13 cellular contexts compared by ENCODE assay signal in genomic region chr1:146007785-146008133, GRCh38. TPM values are rescaled to one million over a fixed set of nuclear protein-coding genes. Genes with fewer than 3 reads are reported as not detected.
DNase-seq lines count a peak whose midpoint lies in the region; TF ChIP-seq lines count a peak whose summit lies in the region.
"Had no signal": no experiment of that assay in that cellular context is flagged by ENCODE, and none has a peak within 500 bp of the region (broad histone marks: within the 10 kb centered on the region; RNA-seq: fewer than 3 reads in every experiment).

No MANE protein-coding gene starts in this region.

- H4K91ac ChIP-seq in mesenchymal stem cell (ENCODE audit: low read length): no peak overlapping the region

- H3K4me1 ChIP-seq in Peyer's patch: peaks cover 0 to 12% (median 10%) of the 10 kb centered on the region in 4 donors
- no peaks in the 10 kb centered on the region for H3K4me1 ChIP-seq in mesenchymal stem cell (ENCODE audit: control insufficient read depth, insufficient read depth, low read depth, low read length)
- no peaks in the 10 kb centered on the region for H3K4me1 ChIP-seq in testis
- peaks cover 4% of the 10 kb centered on the region for H3K4me1 ChIP-seq in BE2C

- H2BK5ac ChIP-seq in mesenchymal stem cell (ENCODE audit: low read depth, low read length, poor library complexity, severe bottlenecking): no peak overlapping the region

- no peaks in the 10 kb centered on the region for H3K27me3 ChIP-seq in Peyer's patch
- no peaks in the 10 kb centered on the region for H3K27me3 ChIP-seq in mesenchymal stem cell (ENCODE audit: control insufficient read depth in 1 of 2, insufficient read depth in 1 of 2, low read length in 2 of 2)
- H3K27me3 ChIP-seq in testis: no peaks in the 10 kb centered on the region
- no peaks in the 10 kb centered on the region for H3K27me3 ChIP-seq in BE2C
- H3K27me3 ChIP-seq: colonic mucosa, ovary had no signal

- TF ChIP-seq CTCF in Peyer's patch (IDR thresholded peaks at IDR 0.05): no peak
- TF ChIP-seq CTCF in testis (IDR thresholded peaks at IDR 0.05): no peak
- no peak for TF ChIP-seq CTCF in BE2C (IDR thresholded peaks at IDR 0.05; ENCODE audit: low read depth, low read length)

- TF ChIP-seq POLR2A in Peyer's patch (IDR thresholded peaks at IDR 0.05) (no peak), testis (IDR thresholded peaks at IDR 0.05) (no peak)

- no peak overlapping the region for H2AFZ ChIP-seq in mesenchymal stem cell (ENCODE audit: low read depth, low read length)

- H3K36me3 ChIP-seq in Peyer's patch: no peaks in the 10 kb centered on the region
- H3K36me3 ChIP-seq in mesenchymal stem cell (ENCODE audit: control insufficient read depth in 1 of 2, insufficient read depth in 2 of 2, low read depth in 1 of 2, low read length in 2 of 2): no peaks in the 10 kb centered on the region
- H3K36me3 ChIP-seq in testis (ENCODE audit: low read depth, missing control alignments): no peaks in the 10 kb centered on the region
- H3K36me3 ChIP-seq in BE2C: no peaks in the 10 kb centered on the region
- H3K36me3 ChIP-seq: colonic mucosa, ovary had no signal

- WGBS in mesenchymal stem cell: 84% methylated on average over 8 of the region's 8 CpGs
- WGBS in testis, 2 donors: 80 to 86% methylated on average over 8 of the region's 8 CpGs

- H3K9me3 ChIP-seq in Peyer's patch (no peaks in the 10 kb centered on the region), mesenchymal stem cell (ENCODE audit: control insufficient read depth, low read length) (no peaks in the 10 kb centered on the region), testis (no peaks in the 10 kb centered on the region), BE2C (no peaks in the 10 kb centered on the region)
- H3K9me3 ChIP-seq: colonic mucosa, ovary had no signal

- H3K23ac ChIP-seq in mesenchymal stem cell (ENCODE audit: low read length in 2 of 2): no peak overlapping the region

- no peak overlapping the region for H3K4me2 ChIP-seq in mesenchymal stem cell (ENCODE audit: low read length, poor library complexity, severe bottlenecking)

- H3K4me3 ChIP-seq in Peyer's patch (no peak overlapping the region), mesenchymal stem cell (ENCODE audit: insufficient read depth in 1 of 2, low read depth in 1 of 2, low read length in 2 of 2) (no peak overlapping the region), testis (no peak overlapping the region), BE2C (ENCODE audit: low read depth, low read length) (no peak overlapping the region)
- H3K4me3 ChIP-seq: colonic mucosa, GM12878, ovary had no signal

- H2AK5ac ChIP-seq in mesenchymal stem cell (ENCODE audit: low read length, severe bottlenecking): peak overlapping the region; percentile 31

- peak overlapping the region; percentile 76 for H3K9ac ChIP-seq in mesenchymal stem cell (ENCODE audit: low read length)

- no peak overlapping the region for H4K8ac ChIP-seq in mesenchymal stem cell (ENCODE audit: low read length)

- DNase-seq in Peyer's patch (no peak), caudate nucleus (lab: John Stamatoyannopoulos, UW) (no peak), mesenchymal stem cell (no peak), testis (no peak), BE2C (no peak), amygdala (lab: John Stamatoyannopoulos, UW) (no peak), NCI-H2029 (lab: John Stamatoyannopoulos, UW) (no peak)

- H2BK120ac ChIP-seq in mesenchymal stem cell (ENCODE audit: low read depth, low read length): no peak overlapping the region

- no peak overlapping the region for H3K14ac ChIP-seq in mesenchymal stem cell (ENCODE audit: low read length in 2 of 2)

- H2BK15ac ChIP-seq in mesenchymal stem cell (ENCODE audit: low read depth, poor library complexity, severe bottlenecking): no peak overlapping the region

- no peak overlapping the region for H2BK12ac ChIP-seq in mesenchymal stem cell (ENCODE audit: low read length in 2 of 2)

- H3K27ac ChIP-seq in Peyer's patch: peak overlapping the region; percentile 55 to 94 (median 81)
- H3K27ac ChIP-seq in caudate nucleus (ENCODE audit: low read depth, low read length): peak overlapping the region; percentile 36
- H3K27ac ChIP-seq in mesenchymal stem cell (ENCODE audit: low read length, poor library complexity, severe bottlenecking): no peak overlapping the region
- peak overlapping the region; percentile 87 to 91 for H3K27ac ChIP-seq in testis
- H3K27ac ChIP-seq: SK-N-MC had no signal

- intact Hi-C loops in testis (cut with DNase I; ENCODE audit: low total_unique reads): no loop called here

- no peak overlapping the region for H3K4ac ChIP-seq in mesenchymal stem cell (ENCODE audit: low read depth in 1 of 2, low read length in 2 of 2)

- no peak overlapping the region for H3K18ac ChIP-seq in mesenchymal stem cell (ENCODE audit: low read depth in 1 of 2, low read length in 2 of 2)

- no peaks in the 10 kb centered on the region for H3K79me1 ChIP-seq in mesenchymal stem cell (replicated peaks; ENCODE audit: low read length, poor library complexity, severe bottlenecking)

RNA-seq across cellular contexts. Expression of gene TXNIP, which starts 11.4 kb away (rescaled TPM):
- 1,000 to 10,000 TPM in 2 of 4 donors, 100 to 1,000 TPM in 2; 313 to 1,366 (median 694) TPM for total RNA-seq in Peyer's patch
- 161 TPM for polyA plus RNA-seq in mesenchymal stem cell (2013, experiment 1 of 2)
- polyA plus RNA-seq in mesenchymal stem cell (2013, experiment 2 of 2): 167 TPM
- total RNA-seq in testis: 100 to 1,000 TPM; 268 to 328 TPM
- 274 TPM for polyA plus RNA-seq in testis (ENCODE audit: insufficient read depth, low read depth, low replicate concordance)
- 13.2 TPM for polyA plus RNA-seq in BE2C (2012; ENCODE audit: insufficient read depth, insufficient read length, low read depth)

RNA-seq across cellular contexts. Expression of gene HJV, which starts 13.8 kb away (rescaled TPM):
- total RNA-seq in Peyer's patch (not detected), testis (under 1 TPM in 1 of 2 donors, not detected in 1; 0.43 TPM)
- not detected for polyA plus RNA-seq in mesenchymal stem cell (2013, experiment 1 of 2)
- polyA plus RNA-seq in mesenchymal stem cell (2013, experiment 2 of 2): not detected
- polyA plus RNA-seq in testis (ENCODE audit: insufficient read depth, low read depth, low replicate concordance): 7.7 TPM
- not detected for polyA plus RNA-seq in BE2C (2012; ENCODE audit: insufficient read depth, insufficient read length, low read depth)
- total RNA-seq: colonic mucosa, GM12878, mesothelial cell of epicardium, ovary had no signal
- polyA plus RNA-seq: esophagus, GM12878, ovary had no signal

RNA-seq across cellular contexts. Expression of gene POLR3GL, which starts 43.3 kb away (rescaled TPM):
- total RNA-seq in Peyer's patch (10 to 100 TPM in 3 of 4 donors, 1 to 10 TPM in 1; 8.7 to 25.6 (median 12.5) TPM), testis (10 to 100 TPM; 20.9 to 23.5 TPM)
- polyA plus RNA-seq in mesenchymal stem cell (2013, experiment 1 of 2): 31.1 TPM
- polyA plus RNA-seq in mesenchymal stem cell (2013, experiment 2 of 2): 32.3 TPM
- polyA plus RNA-seq in testis (ENCODE audit: insufficient read depth, low read depth, low replicate concordance): 37.9 TPM
- polyA plus RNA-seq in BE2C (2012; ENCODE audit: insufficient read depth, insufficient read length, low read depth): 16.8 TPM

RNA-seq across cellular contexts. Expression of gene ANKRD34A, which starts 43.4 kb away (rescaled TPM):
- total RNA-seq in Peyer's patch: 1 to 10 TPM in 1 of 4 donors, under 1 TPM in 1, not detected in 2; 0.54 to 3.7 TPM
- 4.4 TPM for polyA plus RNA-seq in mesenchymal stem cell (2013, experiment 1 of 2)
- polyA plus RNA-seq in mesenchymal stem cell (2013, experiment 2 of 2): 4.4 TPM
- under 1 TPM; 0.31 to 0.43 TPM for total RNA-seq in testis
- polyA plus RNA-seq in testis (ENCODE audit: insufficient read depth, low read depth, low replicate concordance): 0.51 TPM
- 7.9 TPM for polyA plus RNA-seq in BE2C (2012; ENCODE audit: insufficient read depth, insufficient read length, low read depth)

RNA-seq across cellular contexts. Expression of gene LIX1L, which starts 49.9 kb away (rescaled TPM):
- total RNA-seq in Peyer's patch: 10 to 100 TPM in 1 of 4 donors, 1 to 10 TPM in 3; 3.7 to 10.7 (median 4.5) TPM
- 30.0 TPM for polyA plus RNA-seq in mesenchymal stem cell (2013, experiment 1 of 2)
- polyA plus RNA-seq in mesenchymal stem cell (2013, experiment 2 of 2): 29.8 TPM
- 10 to 100 TPM; 15.8 to 20.6 TPM for total RNA-seq in testis
- 16.6 TPM for polyA plus RNA-seq in testis (ENCODE audit: insufficient read depth, low read depth, low replicate concordance)
- 7.6 TPM for polyA plus RNA-seq in BE2C (2012; ENCODE audit: insufficient read depth, insufficient read length, low read depth)
